ENCODE assay signal across 14 cellular contexts in the genomic region with DNA sequence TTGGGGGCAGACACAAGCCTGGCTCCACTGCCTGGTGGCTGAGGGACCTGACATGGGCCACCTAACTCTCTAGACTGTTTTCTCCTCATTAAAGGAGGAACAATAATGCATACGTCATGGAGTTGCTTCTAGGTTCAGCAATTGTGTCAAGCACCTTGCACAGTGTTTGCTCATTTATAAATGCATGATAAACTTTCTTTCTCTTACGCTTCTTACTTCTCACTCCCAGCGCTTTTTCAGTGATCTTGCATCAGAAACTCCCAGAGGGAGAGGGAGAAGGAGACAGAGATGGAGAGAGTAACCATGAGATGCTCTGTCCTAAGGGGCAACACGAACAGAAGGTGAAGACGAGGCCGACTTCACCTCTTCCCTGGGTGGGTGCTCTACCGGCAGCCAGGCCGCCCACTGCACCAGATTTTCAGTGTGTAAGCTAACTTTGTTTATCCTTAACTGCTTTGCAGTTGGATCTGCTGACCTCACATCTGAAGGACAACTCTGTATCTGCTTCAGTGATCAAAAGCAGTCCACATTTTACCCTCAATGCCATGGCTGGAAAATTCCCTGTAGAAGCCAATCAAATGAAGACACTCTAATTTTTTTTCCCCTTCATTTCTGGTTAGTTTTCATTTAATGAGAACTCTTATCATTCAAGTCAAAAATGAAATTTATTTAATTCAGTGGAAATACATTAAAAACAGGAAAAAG. TPM values are rescaled to one million over a fixed set of nuclear protein-coding genes. Genes with fewer than 3 reads are reported as not detected.
DNase-seq lines count a peak whose midpoint lies in the region; ATAC-seq, FAIRE-seq and TF ChIP-seq lines count a peak whose summit lies in the region.
"Had no signal": no experiment of that assay in that cellular context is flagged by ENCODE, and none has a peak within 500 bp of the region (broad histone marks: within the 10 kb centered on the region; RNA-seq: fewer than 3 reads in every experiment).

No MANE protein-coding gene starts in this region.

- H4K20me1 ChIP-seq in neural progenitor cell (ENCODE audit: low read depth) = peaks cover 24% of the 10 kb centered on the region

- POLR2A ChIA-PET in activated CD4-positive, alpha-beta memory T cell treated with anti-CD3 and anti-CD28 coated beads for 36 hours (lab: Charles Lee) = no interaction called here

- no peaks in the 10 kb centered on the region for H3K4me1 ChIP-seq in neural progenitor cell

- TF ChIP-seq CTCF in neural progenitor cell (IDR thresholded peaks at IDR 0.05) = no peak

- peak; percentile 44 for FAIRE-seq in RCC 7860 (lab: Jason Lieb, UNC)
- FAIRE-seq: H54 had no signal

- H3K9me3 ChIP-seq in neural progenitor cell (ENCODE audit: low read depth) = no peaks in the 10 kb centered on the region

- H3K79me2 ChIP-seq in neural progenitor cell (ENCODE audit: low read depth) = peaks cover 15% of the 10 kb centered on the region

- no peak for ATAC-seq in GM21737 (IDR thresholded peaks at IDR 0.05; ENCODE audit: unreplicated experiment)

- no peaks in the 10 kb centered on the region for H3F3A ChIP-seq in neural progenitor cell (ENCODE audit: low read depth)

- no peak overlapping the region for H2AFZ ChIP-seq in neural progenitor cell (replicated peaks)

- peak overlapping the region; percentile 28 for H3K27ac Mint-ChIP-seq in neural progenitor cell
- H3K27ac Mint-ChIP-seq in activated CD4-positive, alpha-beta memory T cell treated with anti-CD3 and anti-CD28 coated beads for 36 hours = no peak overlapping the region
- H3K27ac Mint-ChIP-seq: IgD-negative memory B cell had no signal

- in situ Hi-C loops in Caki2 (cut with HindIII; ENCODE audit: low pct_unique_long_range_greater_than_20kb, low sequenced_read_pairs) = no loop called here

- no peaks in the 10 kb centered on the region for H3K27me3 ChIP-seq in neural progenitor cell

- no peak overlapping the region for H3K27ac ChIP-seq in neural progenitor cell

- peak; percentile 81 for DNase-seq in Caki2 (ENCODE audit: low read depth)
- peak; percentile 20 for DNase-seq in RCC 7860 (ENCODE audit: low spot score)
- peak; percentile 20 for DNase-seq in fibroblast of peridontal ligament (ENCODE audit: extremely low read depth)
- DNase-seq in neural progenitor cell (ENCODE audit: low spot score) = no peak
- DNase-seq in activated CD4-positive, alpha-beta memory T cell treated with anti-CD3 and anti-CD28 coated beads for 36 hours = no peak
- DNase-seq in NCI-H2029 (lab: John Stamatoyannopoulos, UW) = no peak
- DNase-seq: CD4-positive, alpha-beta memory T cell; MV-4-11; NCI-H1417 treated with DMSO at 0.1 percent for 48 hours; NCI-H2029 treated with DMSO at 0.1 percent for 48 hours; NCI-H526 had no signal

- no peaks in the 10 kb centered on the region for H3K27me3 Mint-ChIP-seq in neural progenitor cell (ENCODE audit: insufficient read depth, low read depth)
- no peaks in the 10 kb centered on the region for H3K27me3 Mint-ChIP-seq in activated CD4-positive, alpha-beta memory T cell treated with anti-CD3 and anti-CD28 coated beads for 36 hours
- H3K27me3 Mint-ChIP-seq: CD4-positive, alpha-beta memory T cell; IgD-negative memory B cell had no signal

- no peaks in the 10 kb centered on the region for H3K36me3 ChIP-seq in neural progenitor cell

- intact Hi-C loops in activated CD4-positive, alpha-beta memory T cell treated with anti-CD3 and anti-CD28 coated beads for 36 hours (cut with micrococcal nuclease) = no loop called here

- no peak overlapping the region for H3K4me3 ChIP-seq in neural progenitor cell

- H3K9ac ChIP-seq in neural progenitor cell = no peak overlapping the region

- H3K9me3 Mint-ChIP-seq in neural progenitor cell = no peaks in the 10 kb centered on the region
- no peaks in the 10 kb centered on the region for H3K9me3 Mint-ChIP-seq in activated CD4-positive, alpha-beta memory T cell treated with anti-CD3 and anti-CD28 coated beads for 36 hours
- H3K9me3 Mint-ChIP-seq: IgD-negative memory B cell had no signal

- H3K4me3 Mint-ChIP-seq in neural progenitor cell = no peak overlapping the region
- no peak overlapping the region for H3K4me3 Mint-ChIP-seq in activated CD4-positive, alpha-beta memory T cell treated with anti-CD3 and anti-CD28 coated beads for 36 hours
- H3K4me3 Mint-ChIP-seq: CD4-positive, alpha-beta memory T cell had no signal

- peaks cover 3% of the 10 kb centered on the region for H3K4me1 Mint-ChIP-seq in neural progenitor cell
- peaks cover 9% of the 10 kb centered on the region for H3K4me1 Mint-ChIP-seq in activated CD4-positive, alpha-beta memory T cell treated with anti-CD3 and anti-CD28 coated beads for 36 hours (ENCODE audit: low read depth)

- no peak overlapping the region for H3K4me2 ChIP-seq in neural progenitor cell

- H3K36me3 Mint-ChIP-seq in neural progenitor cell = no peaks in the 10 kb centered on the region
- no peaks in the 10 kb centered on the region for H3K36me3 Mint-ChIP-seq in activated CD4-positive, alpha-beta memory T cell treated with anti-CD3 and anti-CD28 coated beads for 36 hours
- H3K36me3 Mint-ChIP-seq: IgD-negative memory B cell had no signal

- CTCF ChIA-PET in activated CD4-positive, alpha-beta memory T cell treated with anti-CD3 and anti-CD28 coated beads for 36 hours (lab: Charles Lee) = no interaction called here

RNA-seq across cellular contexts. Expression of gene MED27, which starts 35.3 kb away (rescaled TPM):
- total RNA-seq in Caki2 (2014; rRNA removed; shearing (Covaris generic); ENCODE audit: low replicate concordance) = 31.9 and 72.8 TPM in 2 replicates
- total RNA-seq in neural progenitor cell (ENCODE audit: low replicate concordance) = 15.1 and 25.1 TPM in 2 replicates
- total RNA-seq in activated CD4-positive, alpha-beta memory T cell treated with anti-CD3 and anti-CD28 coated beads for 36 hours = 10 to 100 TPM; 30.1 to 32.4 TPM

Comparison
In these comparisons a context has a peak if more than half of its experiments do, and no peak if none do; other contexts are left out.
1. DNase-seq: peak in Caki2 (single experiment), RCC 7860 (single experiment) and fibroblast of peridontal ligament (single experiment); none in neural progenitor cell (single experiment), activated CD4-positive, alpha-beta memory T cell treated with anti-CD3 and anti-CD28 coated beads for 36 hours (single experiment) and NCI-H2029 (single experiment).